16 cellular contexts compared by ENCODE assay signal in genomic region chr3:62500556-62501294, GRCh38.
"Had no signal": no experiment of that assay in that cellular context is flagged by ENCODE, and none has a peak within 500 bp of the region (broad histone marks: within the 10 kb centered on the region; RNA-seq: fewer than 3 reads in every experiment).

No MANE protein-coding gene starts in this region.

- H3K4me1 Mint-ChIP-seq: activated T-helper 17 cell treated with anti-CD3 and anti-CD28 coated beads, Interleukin-2, amount 50 U/mL, for 72 hours; naive thymus-derived CD4-positive, alpha-beta T cell; stimulated activated effector memory CD8-positive, alpha-beta T cell treated with anti-CD3 and anti-CD28 coated beads, Interleukin-12 subunit alpha, Interleukin-12 subunit beta, amount 100 ng/mL, for 72 hours had no signal

- H3K4me3 ChIP-seq: mucosa of descending colon, pancreas, thoracic aorta, upper lobe of right lung had no signal

- H3K9me3 ChIP-seq: mucosa of descending colon, pancreas, thoracic aorta, upper lobe of right lung had no signal

- H3K27me3 ChIP-seq: pancreas, upper lobe of right lung had no signal

- H3K9me3 Mint-ChIP-seq: activated T-helper 17 cell treated with anti-CD3 and anti-CD28 coated beads, Interleukin-2, amount 50 U/mL, for 72 hours; naive thymus-derived CD4-positive, alpha-beta T cell; T-helper 2 cell treated with Interferon-gamma antibody and Interleukin-4, amounts not matched to agents 5 μg/mL and 100 μg/mL, for 36 hours had no signal

- H3K36me3 ChIP-seq: pancreas, thoracic aorta, upper lobe of right lung had no signal

- H3K4me3 Mint-ChIP-seq: activated T-helper 17 cell treated with anti-CD3 and anti-CD28 coated beads, Interleukin-2, amount 50 U/mL, for 72 hours; naive thymus-derived CD4-positive, alpha-beta T cell; stimulated activated effector memory CD8-positive, alpha-beta T cell treated with anti-CD3 and anti-CD28 coated beads, Interleukin-12 subunit alpha, Interleukin-12 subunit beta, amount 100 ng/mL, for 72 hours; T-helper 2 cell treated with Interferon-gamma antibody and Interleukin-4, amounts not matched to agents 5 μg/mL and 100 μg/mL, for 36 hours had no signal

- H3K27ac ChIP-seq: pancreas, thoracic aorta, upper lobe of right lung had no signal

- DNase-seq: activated CD4-positive, alpha-beta T cell treated with anti-CD3 and anti-CD28 coated beads, Interleukin-2, amount 50 U/mL, for 1 hour; activated naive CD4-positive, alpha-beta T cell treated with Interleukin-2 at 50 U/mL for 16 hours; activated T-cell treated with anti-CD3 and anti-CD28 coated beads for 4 hours; anterior cingulate cortex; cerebellar nuclear complex; effector CD8-positive, alpha-beta T cell; foreskin melanocyte; mucosa of descending colon; naive thymus-derived CD4-positive, alpha-beta T cell; pancreas; stimulated activated CD4-positive, alpha-beta T cell treated with anti-CD3 and anti-CD28 coated beads, Interleukin-1b, Interleukin-23, amount 100 ng/mL, for 48 hours; upper lobe of right lung had no signal

- ATAC-seq: activated T-helper 17 cell treated with anti-CD3 and anti-CD28 coated beads, Interleukin-2, amount 50 U/mL, for 72 hours; mucosa of descending colon; naive thymus-derived CD4-positive, alpha-beta T cell; pancreas; stimulated activated effector memory CD8-positive, alpha-beta T cell treated with anti-CD3 and anti-CD28 coated beads, Interleukin-12 subunit alpha, Interleukin-12 subunit beta, amount 100 ng/mL, for 72 hours; upper lobe of right lung had no signal

- H3K36me3 Mint-ChIP-seq: naive thymus-derived CD4-positive, alpha-beta T cell; stimulated activated effector memory CD8-positive, alpha-beta T cell treated with anti-CD3 and anti-CD28 coated beads, Interleukin-12 subunit alpha, Interleukin-12 subunit beta, amount 100 ng/mL, for 72 hours had no signal

- H3K4me1 ChIP-seq: pancreas, upper lobe of right lung had no signal

- H3K27ac Mint-ChIP-seq: activated T-helper 17 cell treated with anti-CD3 and anti-CD28 coated beads, Interleukin-2, amount 50 U/mL, for 72 hours; naive thymus-derived CD4-positive, alpha-beta T cell; stimulated activated effector memory CD8-positive, alpha-beta T cell treated with anti-CD3 and anti-CD28 coated beads, Interleukin-12 subunit alpha, Interleukin-12 subunit beta, amount 100 ng/mL, for 72 hours; T-helper 2 cell treated with Interferon-gamma antibody and Interleukin-4, amounts not matched to agents 5 μg/mL and 100 μg/mL, for 36 hours had no signal
